Comparison of ENCODE assay signal across 15 cellular contexts in genomic region chr4:150961566-150961965, GRCh38.
"Had no signal": no experiment of that assay in that cellular context is flagged by ENCODE, and none has a peak within 500 bp of the region (broad histone marks: within the 10 kb centered on the region; RNA-seq: fewer than 3 reads in every experiment).

No MANE protein-coding gene starts in this region.

- ATAC-seq: gastrocnemius medialis, right cardiac atrium had no signal

- H3K9me3 ChIP-seq: gastrocnemius medialis, testis had no signal

- H3K4me3 Mint-ChIP-seq: activated naive CD4-positive, alpha-beta T cell treated with anti-CD3 and anti-CD28 coated beads, Interleukin-2, amount 10 ng/mL, durations not matched to agents 7 days and 5 days; activated naive CD8-positive, alpha-beta T cell treated with anti-CD3 and anti-CD28 coated beads, Interleukin-2, amount 10 ng/mL, durations not matched to agents 7 days and 5 days; activated T-helper 1 cell treated with anti-CD3 and anti-CD28 coated beads, Interleukin-12 subunit alpha, Interleukin-12 subunit beta, Interleukin-2, Interleukin-4 antibody, amounts not matched to agents 30 ng/mL and 10 ng/mL and 1 ng/mL, durations not matched to agents 14 hours and 24 hours and 36 hours; dendritic cell treated with granulocyte-macrophage colony-stimulating factor and Interleukin-4, amounts not matched to agents 40 ng/mL and 50 ng/mL, for 4 days; mesothelial cell of epicardium; naive thymus-derived CD4-positive, alpha-beta T cell had no signal

- H3K4me1 Mint-ChIP-seq: activated naive CD8-positive, alpha-beta T cell treated with anti-CD3 and anti-CD28 coated beads, Interleukin-2, amount 10 ng/mL, durations not matched to agents 7 days and 5 days; mesothelial cell of epicardium had no signal

- H3K27ac Mint-ChIP-seq: activated naive CD4-positive, alpha-beta T cell treated with anti-CD3 and anti-CD28 coated beads, Interleukin-2, amount 10 ng/mL, durations not matched to agents 7 days and 5 days; activated naive CD8-positive, alpha-beta T cell treated with anti-CD3 and anti-CD28 coated beads, Interleukin-2, amount 10 ng/mL, durations not matched to agents 7 days and 5 days; activated T-helper 1 cell treated with anti-CD3 and anti-CD28 coated beads, Interleukin-12 subunit alpha, Interleukin-12 subunit beta, Interleukin-2, Interleukin-4 antibody, amounts not matched to agents 30 ng/mL and 10 ng/mL and 1 ng/mL, durations not matched to agents 14 hours and 24 hours and 36 hours; dendritic cell treated with granulocyte-macrophage colony-stimulating factor and Interleukin-4, amounts not matched to agents 40 ng/mL and 50 ng/mL, for 4 days; mesothelial cell of epicardium had no signal

- H3K27me3 ChIP-seq: gastrocnemius medialis, testis, transverse colon had no signal

- DNase-seq: activated naive CD8-positive, alpha-beta T cell treated with anti-CD3 and anti-CD28 coated beads, Interleukin-2, amount 10 ng/mL, durations not matched to agents 7 days and 5 days; amniotic stem cell; caudate nucleus; effector CD4-positive, alpha-beta T cell; gastrocnemius medialis; left cardiac atrium; left ventricle myocardium superior; transverse colon had no signal

- H3K27me3 Mint-ChIP-seq: activated naive CD4-positive, alpha-beta T cell treated with anti-CD3 and anti-CD28 coated beads, Interleukin-2, amount 10 ng/mL, durations not matched to agents 7 days and 5 days; activated naive CD8-positive, alpha-beta T cell treated with anti-CD3 and anti-CD28 coated beads, Interleukin-2, amount 10 ng/mL, durations not matched to agents 7 days and 5 days; dendritic cell treated with granulocyte-macrophage colony-stimulating factor and Interleukin-4, amounts not matched to agents 40 ng/mL and 50 ng/mL, for 4 days; naive thymus-derived CD4-positive, alpha-beta T cell had no signal

- H3K27ac ChIP-seq: gastrocnemius medialis, testis, transverse colon had no signal
